In the genomic region with DNA sequence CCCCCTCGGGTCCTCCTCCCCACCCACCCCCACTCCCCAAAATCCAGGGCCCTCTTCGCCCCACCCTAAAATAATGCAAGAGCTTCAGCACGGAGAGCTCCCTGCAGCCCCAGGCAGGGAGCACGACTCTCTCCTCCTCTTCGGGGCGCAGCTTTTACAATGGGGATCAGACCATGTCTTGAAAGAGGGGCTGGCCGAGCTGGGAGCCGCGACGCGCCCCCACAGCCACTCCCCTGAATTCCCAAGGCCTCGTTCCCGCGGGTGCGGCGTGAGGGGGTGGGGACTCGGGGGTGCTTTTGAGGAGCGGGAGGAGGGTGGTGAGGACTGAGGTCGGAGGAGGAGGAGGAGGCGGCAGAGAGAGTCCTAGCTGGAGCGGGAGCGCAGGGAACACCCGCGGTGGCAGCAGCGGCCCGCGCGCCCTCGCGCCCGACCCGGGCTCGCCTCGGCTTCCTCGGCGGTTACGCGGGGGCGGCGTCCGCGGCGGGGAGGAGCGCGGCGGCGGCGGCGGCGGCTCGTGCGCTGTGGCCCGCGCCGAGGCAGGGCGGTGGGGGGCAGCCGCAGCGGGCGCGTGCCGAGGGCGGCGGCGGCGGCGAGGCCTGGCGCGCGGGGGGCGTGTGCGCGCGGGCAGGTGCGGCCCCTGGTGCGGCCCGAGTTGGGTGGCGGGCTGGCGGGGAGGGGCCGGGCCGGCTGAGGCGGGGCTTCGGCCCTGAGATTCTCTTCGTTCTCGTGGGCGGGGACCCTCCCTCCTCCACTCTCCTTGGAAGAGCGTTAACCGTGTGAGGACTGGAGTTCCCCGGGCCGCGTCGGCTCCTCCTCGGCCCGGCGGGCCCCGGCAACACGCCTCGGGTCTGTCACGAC, we compare ENCODE assay signal across 8 cellular contexts. TPM values are rescaled to one million over a fixed set of nuclear protein-coding genes. Genes with fewer than 3 reads are reported as not detected.
DNase-seq lines count a peak whose midpoint lies in the region; ATAC-seq and TF ChIP-seq lines count a peak whose summit lies in the region.

A gene (minus strand): TSS at position 666 of the 858 bp plus-strand sequence. CDS start 699 bp downstream, outside the sequence.

- intact Hi-C loops in A673 (cut with micrococcal nuclease; ENCODE audit: unreplicated experiment) = no loop called here
- intact Hi-C loops in heart left ventricle (cut with DNase I) = no loop called here
- intact Hi-C loops in ovary (cut with DNase I) = no loop called here

- peak within 1 kb of the TSS; percentile 71 for H3K4me3 Mint-ChIP-seq in activated naive CD8-positive, alpha-beta T cell treated with anti-CD3 and anti-CD28 coated beads, Interleukin-2, amount 10 ng/mL, durations not matched to agents 7 days and 5 days

- peak within 1 kb of the TSS; percentile 48 for H3K4me3 ChIP-seq in A673 (ENCODE audit: low read depth, low read length, poor library complexity, severe bottlenecking)
- peak within 1 kb of the TSS; percentile 8 to 66 (median 57) for H3K4me3 ChIP-seq in heart left ventricle
- H3K4me3 ChIP-seq in ovary = peak within 1 kb of the TSS; percentile 57

- H3K9me3 Mint-ChIP-seq in activated naive CD8-positive, alpha-beta T cell treated with anti-CD3 and anti-CD28 coated beads, Interleukin-2, amount 10 ng/mL, durations not matched to agents 7 days and 5 days = no peaks in the 10 kb centered on the region

- WGBS in heart left ventricle, 4 donors = 0 to 2% (median 1%) methylated on average over 31 to 98 of the region's 98 CpGs
- 0 to 1% (median 1%) methylated on average over 72 to 94 of the region's 98 CpGs for WGBS in ovary, 3 donors

- in situ Hi-C loops in GM13977 (cut with MboI; ENCODE audit: low pct_unique_long_range_greater_than_20kb, low sequenced_read_pairs, unreplicated experiment) = no loop called here

- no peak for TF ChIP-seq EP300 in ovary (IDR thresholded peaks at IDR 0.05)

- DNase-seq in A673 (ENCODE audit: low spot score) (peak; percentile 59), GM13977 (ENCODE audit: low spot score) (peak; percentile 73), NCI-H345 treated with DMSO at 0.1 percent for 48 hours (lab: John Stamatoyannopoulos, UW; ENCODE audit: unreplicated experiment) (peak; percentile 70), heart left ventricle (peak; percentile 34 to 61 (median 50)), ovary (peak; percentile 21 to 62 (median 38)), AML-193 (lab: John Stamatoyannopoulos, UW) (no peak)
- peak; percentile 42 for DNase-seq in activated naive CD8-positive, alpha-beta T cell treated with anti-CD3 and anti-CD28 coated beads, Interleukin-2, amount 10 ng/mL, durations not matched to agents 7 days and 5 days

- H3K36me3 ChIP-seq in A673 (ENCODE audit: insufficient read depth, low read length, poor library complexity, severe bottlenecking) (no peaks in the 10 kb centered on the region), heart left ventricle (no peaks in the 10 kb centered on the region), ovary (no peaks in the 10 kb centered on the region)

- POLR2A ChIA-PET in A673 (lab: Charles Lee; ENCODE audit: low non-redundant PET) = no interaction called here
- POLR2A ChIA-PET in activated naive CD8-positive, alpha-beta T cell treated with anti-CD3 and anti-CD28 coated beads, Interleukin-2, amount 10 ng/mL, durations not matched to agents 7 days and 5 days (lab: Charles Lee) = no interaction called here

- H3K27me3 ChIP-seq in A673 (replicated peaks; ENCODE audit: insufficient read depth, low read depth, low read length, poor library complexity) (peaks cover 54% of the 10 kb centered on the region), heart left ventricle (peaks cover 0 to 19% (median 0%) of the 10 kb centered on the region in 9 donors), ovary (no peaks in the 10 kb centered on the region)

- ATAC-seq in HG03045 (IDR thresholded peaks at IDR 0.05; ENCODE audit: unreplicated experiment) (peak; percentile 67), heart left ventricle (peak; percentile 55 to 86 (median 74))
- peak; percentile 65 for ATAC-seq in activated naive CD8-positive, alpha-beta T cell treated with anti-CD3 and anti-CD28 coated beads, Interleukin-2, amount 10 ng/mL, durations not matched to agents 7 days and 5 days (ENCODE audit: low read depth)

- peaks cover 4% of the 10 kb centered on the region for H3K4me1 Mint-ChIP-seq in activated naive CD8-positive, alpha-beta T cell treated with anti-CD3 and anti-CD28 coated beads, Interleukin-2, amount 10 ng/mL, durations not matched to agents 7 days and 5 days

- no peak within 1 kb of the TSS for H3K27ac Mint-ChIP-seq in activated naive CD8-positive, alpha-beta T cell treated with anti-CD3 and anti-CD28 coated beads, Interleukin-2, amount 10 ng/mL, durations not matched to agents 7 days and 5 days

- H3K36me3 Mint-ChIP-seq in activated naive CD8-positive, alpha-beta T cell treated with anti-CD3 and anti-CD28 coated beads, Interleukin-2, amount 10 ng/mL, durations not matched to agents 7 days and 5 days = no peaks in the 10 kb centered on the region

- no peak for TF ChIP-seq POLR2A in heart left ventricle (IDR thresholded peaks at IDR 0.05)
- TF ChIP-seq POLR2A in ovary (IDR thresholded peaks at IDR 0.05) = no peak

- H3K4me1 ChIP-seq in A673 (ENCODE audit: insufficient read depth, low read length, poor library complexity, severe bottlenecking) (peaks cover 11% of the 10 kb centered on the region), heart left ventricle (peaks cover 0 to 20% (median 0%) of the 10 kb centered on the region in 12 donors), ovary (ENCODE audit: insufficient read depth) (peaks cover 1% of the 10 kb centered on the region)

- BruUV-seq in A673 (replicated peaks; lab: Mats Ljungman, UMichigan) = no TSS peak

- no peaks in the 10 kb centered on the region for H3K9me3 ChIP-seq in A673 (ENCODE audit: low read depth, low read length, poor library complexity, severe bottlenecking)
- H3K9me3 ChIP-seq in heart left ventricle = no peaks in the 10 kb centered on the region
- no peaks in the 10 kb centered on the region for H3K9me3 ChIP-seq in ovary

- H3K27ac ChIP-seq in A673 (ENCODE audit: low read depth, low read length, poor library complexity, severe bottlenecking) = no peak within 1 kb of the TSS
- peak within 1 kb of the TSS in 8 of 12 donors; percentile 27 to 81 (median 46) for H3K27ac ChIP-seq in heart left ventricle
- H3K27ac ChIP-seq in ovary = no peak within 1 kb of the TSS

- CTCF ChIA-PET in A673 (lab: Charles Lee) = no interaction called here

- peaks cover 63% of the 10 kb centered on the region for H3K27me3 Mint-ChIP-seq in activated naive CD8-positive, alpha-beta T cell treated with anti-CD3 and anti-CD28 coated beads, Interleukin-2, amount 10 ng/mL, durations not matched to agents 7 days and 5 days

- TF ChIP-seq CTCF in A673 (conservative IDR thresholded peaks at IDR 0.05; ENCODE audit: low read depth, low read length) = no peak
- no peak for TF ChIP-seq CTCF in GM13977 (IDR thresholded peaks at IDR 0.05; ENCODE audit: extremely low read depth, insufficient read depth, missing control alignments)
- TF ChIP-seq CTCF in heart left ventricle (IDR thresholded peaks at IDR 0.05) = no peak
- TF ChIP-seq CTCF in ovary (IDR thresholded peaks at IDR 0.05) = no peak

RNA-seq across cellular contexts. Expression of the gene that starts here (rescaled TPM):
- total RNA-seq in A673 (2021) = 0.99 and 1.1 TPM in 2 replicates
- not detected for total RNA-seq in activated naive CD8-positive, alpha-beta T cell treated with anti-CD3 and anti-CD28 coated beads, Interleukin-2, amount 10 ng/mL, durations not matched to agents 7 days and 5 days
- 1 to 10 TPM; 1.1 to 5.8 (median 2.3) TPM for total RNA-seq in heart left ventricle
- polyA plus RNA-seq in heart left ventricle = under 1 TPM; 0.62 to 0.72 TPM
- 10 to 100 TPM in 4 of 7 donors, 1 to 10 TPM in 3; 3.5 to 34.9 (median 12.6) TPM for total RNA-seq in ovary
- 1 to 10 TPM in 1 of 2 donors, under 1 TPM in 1; 0.80 to 5.0 TPM for polyA plus RNA-seq in ovary

Comparison
In these comparisons a context has a peak if more than half of its experiments do, and no peak if none do; other contexts are left out.
1. Peak in DNase-seq and ATAC-seq in activated naive CD8-positive, alpha-beta T cell treated with anti-CD3 and anti-CD28 coated beads, Interleukin-2, amount 10 ng/mL, durations not matched to agents 7 days and 5 days; RNA of the gene not detected or under 1 TPM.
2. DNase-seq: peak in A673 (single experiment), GM13977 (single experiment), NCI-H345 treated with DMSO at 0.1 percent for 48 hours (single experiment), heart left ventricle (5 of 5) and ovary (5 of 5); none in AML-193 (0 of 2).
3. H3K27ac ChIP-seq: peak in heart left ventricle (8 of 12); none in A673 (single experiment) and ovary (0 of 2).
4. Peak in every context shown above with its lines, with median percentiles within 50 percentile points of each other: H3K4me3 ChIP-seq and ATAC-seq.